Comparison of ENCODE assay signal across 17 cellular contexts in genomic region chr4:28427306-28428085, GRCh38.
DNase-seq lines count a peak whose midpoint lies in the region; ATAC-seq and TF ChIP-seq lines count a peak whose summit lies in the region.
"Had no signal": no experiment of that assay in that cellular context is flagged by ENCODE, and none has a peak within 500 bp of the region (broad histone marks: within the 10 kb centered on the region; RNA-seq: fewer than 3 reads in every experiment).

No MANE protein-coding gene starts in this region.

- no peak overlapping the region for H2AFZ ChIP-seq in smooth muscle cell (ENCODE audit: low read depth)

- no peaks in the 10 kb centered on the region for H4K20me1 ChIP-seq in smooth muscle cell (ENCODE audit: low read depth)
- H4K20me1 ChIP-seq: BLaER1 had no signal

- H3K4me1 ChIP-seq in smooth muscle cell (ENCODE audit: low read depth), result peaks cover 4% of the 10 kb centered on the region
- H3K4me1 ChIP-seq: A549, BLaER1, Caco-2 had no signal

- no peak overlapping the region for H3K9ac ChIP-seq in smooth muscle cell (ENCODE audit: low read depth)
- H3K9ac ChIP-seq: BLaER1 had no signal

- H3K27me3 ChIP-seq in smooth muscle cell (ENCODE audit: low read depth), result no peaks in the 10 kb centered on the region
- no peaks in the 10 kb centered on the region for H3K27me3 ChIP-seq in WERI-Rb-1 (ENCODE audit: insufficient read depth, low read depth, severe bottlenecking)
- H3K27me3 ChIP-seq: BLaER1 had no signal

- H3K4me3 ChIP-seq in fibroblast of villous mesenchyme (ENCODE audit: low read depth, low read length) (no peak overlapping the region), smooth muscle cell (no peak overlapping the region), WERI-Rb-1 (ENCODE audit: low read depth, low read length) (no peak overlapping the region)
- H3K4me3 ChIP-seq: A549, BLaER1, GM12878 had no signal

- TF ChIP-seq CTCF in fibroblast of villous mesenchyme (IDR thresholded peaks at IDR 0.05; ENCODE audit: insufficient read depth, low read depth, low read length) (no peak), smooth muscle cell (IDR thresholded peaks at IDR 0.05; ENCODE audit: borderline replicate concordance, insufficient read depth, poor library complexity, severe bottlenecking) (no peak), WERI-Rb-1 (IDR thresholded peaks at IDR 0.05; ENCODE audit: low read depth, low read length) (no peak)

- no peaks in the 10 kb centered on the region for H3F3A ChIP-seq in smooth muscle cell (ENCODE audit: low read depth)

- H3K27ac ChIP-seq in smooth muscle cell (ENCODE audit: low read depth), result peak overlapping the region; percentile 3
- H3K27ac ChIP-seq in WERI-Rb-1, result no peak overlapping the region
- H3K27ac ChIP-seq: A549, BLaER1, HL-60 had no signal

- H3K4me2 ChIP-seq in smooth muscle cell, result peak overlapping the region; percentile 73
- H3K4me2 ChIP-seq: A549, BLaER1 had no signal

- no peak for ATAC-seq in GM19463 (IDR thresholded peaks at IDR 0.05; ENCODE audit: unreplicated experiment)
- ATAC-seq: A549, GM12878 had no signal

- DNase-seq in EH (ENCODE audit: low read depth) (peak; percentile 21), OCI-M1 (lab: John Stamatoyannopoulos, UW) (peak; percentile 21), fibroblast of villous mesenchyme (ENCODE audit: low read depth) (peak; percentile 30), smooth muscle cell (lab: John Stamatoyannopoulos, UW; ENCODE audit: unreplicated experiment) (no peak), WERI-Rb-1 (no peak), ureter (ENCODE audit: low spot score) (no peak)
- DNase-seq: AML-193; Caco-2; CD8-positive, alpha-beta memory T cell; DMS 273 treated with DMSO at 0.1 percent for 48 hours; GOT3; H9 had no signal

- H3K9me3 ChIP-seq in smooth muscle cell (replicated peaks; ENCODE audit: low read depth), result no peaks in the 10 kb centered on the region
- H3K9me3 ChIP-seq in WERI-Rb-1 (ENCODE audit: severe bottlenecking), result no peaks in the 10 kb centered on the region
- H3K9me3 ChIP-seq: A549, BLaER1, Caco-2 had no signal

- H3K79me2 ChIP-seq in smooth muscle cell (ENCODE audit: low read depth), result no peaks in the 10 kb centered on the region

- 49% methylated on average over 4 of the region's 4 CpGs for WGBS in smooth muscle cell (ENCODE audit: low lambda C conversion rate)

- H3K36me3 ChIP-seq in smooth muscle cell (ENCODE audit: low read depth) (no peaks in the 10 kb centered on the region), WERI-Rb-1 (no peaks in the 10 kb centered on the region)
- H3K36me3 ChIP-seq: BLaER1 had no signal

Comparison
In these comparisons a context has a peak if more than half of its experiments do, and no peak if none do; other contexts are left out.
1. DNase-seq: peak in EH (single experiment), OCI-M1 (single experiment) and fibroblast of villous mesenchyme (single experiment); none in smooth muscle cell (single experiment), WERI-Rb-1 (single experiment) and ureter (single experiment).